In genomic region chr10:4282496-4282895, GRCh38 we compare ENCODE assay signal across 18 cellular contexts.
DNase-seq lines count a peak whose midpoint lies in the region; ATAC-seq and TF ChIP-seq lines count a peak whose summit lies in the region.
"Had no signal": no experiment of that assay in that cellular context is flagged by ENCODE, and none has a peak within 500 bp of the region (broad histone marks: within the 10 kb centered on the region; RNA-seq: fewer than 3 reads in every experiment).

No MANE protein-coding gene starts in this region.

- no peaks in the 10 kb centered on the region for H3K36me3 ChIP-seq in heart left ventricle
- H3K36me3 ChIP-seq in gastroesophageal sphincter = no peaks in the 10 kb centered on the region
- H3K36me3 ChIP-seq in stomach smooth muscle (ENCODE audit: control insufficient read depth in 2 of 2, insufficient read depth in 2 of 2, low read length in 2 of 2) = no peaks in the 10 kb centered on the region
- H3K36me3 ChIP-seq in uterus = no peaks in the 10 kb centered on the region
- H3K36me3 ChIP-seq in hepatocyte (replicated peaks; ENCODE audit: insufficient read depth, low read depth) = no peaks in the 10 kb centered on the region
- H3K36me3 ChIP-seq: BLaER1 treated with 17β-estradiol and CSF1 and Interleukin-3, amounts not matched to agents 10 nM and 100 nM had no signal

- peaks cover 0 to 50% (median 21%) of the 10 kb centered on the region in 12 donors for H3K4me1 ChIP-seq in heart left ventricle
- H3K4me1 ChIP-seq in gastroesophageal sphincter = peaks cover 26 to 82% (median 54%) of the 10 kb centered on the region in 3 donors
- peaks cover 51% of the 10 kb centered on the region for H3K4me1 ChIP-seq in stomach smooth muscle (ENCODE audit: control insufficient read depth, insufficient read depth, low read length)
- peaks cover 0 to 4% of the 10 kb centered on the region in 2 donors for H3K4me1 ChIP-seq in uterus
- peaks cover 23% of the 10 kb centered on the region for H3K4me1 ChIP-seq in hepatocyte (ENCODE audit: insufficient read depth)

- H3K9me3 ChIP-seq in heart left ventricle = no peaks in the 10 kb centered on the region
- H3K9me3 ChIP-seq in gastroesophageal sphincter = no peaks in the 10 kb centered on the region
- H3K9me3 ChIP-seq in stomach smooth muscle (ENCODE audit: control insufficient read depth in 2 of 2, low read length in 2 of 2) = no peaks in the 10 kb centered on the region
- H3K9me3 ChIP-seq in uterus = no peaks in the 10 kb centered on the region
- no peaks in the 10 kb centered on the region for H3K9me3 ChIP-seq in hepatocyte (ENCODE audit: low read depth)
- H3K9me3 ChIP-seq: BLaER1 treated with 17β-estradiol and CSF1 and Interleukin-3, amounts not matched to agents 10 nM and 100 nM had no signal

- H3K4me2 ChIP-seq in hepatocyte = no peak overlapping the region
- H3K4me2 ChIP-seq: BLaER1 treated with 17β-estradiol and CSF1 and Interleukin-3, amounts not matched to agents 10 nM and 100 nM; KMS-11 had no signal

- intact Hi-C loops in heart left ventricle (cut with DNase I) = loop anchor here in 1 of 10 donors (5.0 to 10.0 kb wide), 2 partner anchors 40 to 498 kb away; partner anchors contain the start of gene KLF6
- intact Hi-C loops in left cardiac atrium (cut with DNase I) = no loop called here
- intact Hi-C loops in uterus (cut with DNase I; ENCODE audit: low total_unique reads) = no loop called here

- TF ChIP-seq CTCF in heart left ventricle (IDR thresholded peaks at IDR 0.05) (no peak), gastroesophageal sphincter (IDR thresholded peaks at IDR 0.05) (no peak), uterus (IDR thresholded peaks at IDR 0.05) (no peak), hepatocyte (IDR thresholded peaks at IDR 0.05; ENCODE audit: poor library complexity) (no peak)

- DNase-seq in heart left ventricle = no peak
- DNase-seq in left cardiac atrium = no peak
- no peak for DNase-seq in uterus
- DNase-seq in hepatocyte (ENCODE audit: low spot score) = no peak
- no peak for DNase-seq in activated CD4-positive, alpha-beta T cell treated with anti-CD3 and anti-CD28 coated beads, Interleukin-2, amount 50 U/mL, for 48 hours
- DNase-seq: 8988T, COR-L47, DMS53, MM.1S, NCI-H1930, NCI-H2171, NCI-H446 treated with DMSO at 0.1 percent for 48 hours, NCI-H748 treated with DMSO at 0.1 percent for 48 hours had no signal

- peak overlapping the region in 7 of 12 donors; percentile 64 to 77 (median 71) for H3K27ac ChIP-seq in heart left ventricle
- peak overlapping the region; percentile 87 to 99 (median 90) for H3K27ac ChIP-seq in gastroesophageal sphincter
- H3K27ac ChIP-seq in stomach smooth muscle (ENCODE audit: low read length) = peak overlapping the region; percentile 20
- H3K27ac ChIP-seq in uterus = peak overlapping the region; percentile 59 to 86
- no peak overlapping the region for H3K27ac ChIP-seq in hepatocyte
- H3K27ac ChIP-seq: BLaER1 treated with 17β-estradiol and CSF1 and Interleukin-3, amounts not matched to agents 10 nM and 100 nM; KMS-11 had no signal

- H3K4me3 ChIP-seq in heart left ventricle (no peak overlapping the region), gastroesophageal sphincter (no peak overlapping the region), stomach smooth muscle (ENCODE audit: low read length in 2 of 2) (no peak overlapping the region), uterus (no peak overlapping the region), hepatocyte (no peak overlapping the region)
- H3K4me3 ChIP-seq: BLaER1 treated with 17β-estradiol and CSF1 and Interleukin-3, amounts not matched to agents 10 nM and 100 nM had no signal

- H2AFZ ChIP-seq in hepatocyte = no peak overlapping the region

- no peak for TF ChIP-seq EP300 in gastroesophageal sphincter (IDR thresholded peaks at IDR 0.05)

- no peak for ATAC-seq in heart left ventricle
- no peak for ATAC-seq in left cardiac atrium
- no peak for ATAC-seq in gastroesophageal sphincter
- ATAC-seq in HG02610 (IDR thresholded peaks at IDR 0.05; ENCODE audit: unreplicated experiment) = no peak

- TF ChIP-seq POLR2A in heart left ventricle (IDR thresholded peaks at IDR 0.05) (no peak), gastroesophageal sphincter (IDR thresholded peaks at IDR 0.05) (no peak), uterus (IDR thresholded peaks at IDR 0.05) (no peak)

- H3K9ac ChIP-seq in stomach smooth muscle (ENCODE audit: low read length in 2 of 2) = no peak overlapping the region
- H3K9ac ChIP-seq: BLaER1 treated with 17β-estradiol and CSF1 and Interleukin-3, amounts not matched to agents 10 nM and 100 nM; KMS-11 had no signal

- WGBS in heart left ventricle, 4 donors = 92 to 93% (median 92%) methylated on average over 4 of the region's 4 CpGs
- WGBS in gastroesophageal sphincter (ENCODE audit: low coverage in 1 of 2), 2 donors = 93 to 100% methylated on average over 2 to 3 of the region's 4 CpGs
- WGBS in hepatocyte (ENCODE audit: low lambda C conversion rate, missing lambda C conversion rate) = 93% methylated on average over 4 of the region's 4 CpGs

- H4K20me1 ChIP-seq in hepatocyte (ENCODE audit: insufficient read depth, poor library complexity, severe bottlenecking) = no peaks in the 10 kb centered on the region
- H4K20me1 ChIP-seq: BLaER1 treated with 17β-estradiol and CSF1 and Interleukin-3, amounts not matched to agents 10 nM and 100 nM had no signal

- H3K79me2 ChIP-seq in hepatocyte = no peaks in the 10 kb centered on the region

- H3K27me3 ChIP-seq in heart left ventricle = no peaks in the 10 kb centered on the region
- H3K27me3 ChIP-seq in gastroesophageal sphincter = no peaks in the 10 kb centered on the region
- H3K27me3 ChIP-seq in stomach smooth muscle (ENCODE audit: control insufficient read depth in 1 of 2, insufficient read depth in 2 of 2, low read length in 2 of 2) = no peaks in the 10 kb centered on the region
- no peaks in the 10 kb centered on the region for H3K27me3 ChIP-seq in uterus
- H3K27me3 ChIP-seq in hepatocyte = no peaks in the 10 kb centered on the region
- H3K27me3 ChIP-seq: BLaER1 treated with 17β-estradiol and CSF1 and Interleukin-3, amounts not matched to agents 10 nM and 100 nM had no signal

- H3K9me2 ChIP-seq in hepatocyte (replicated peaks; ENCODE audit: insufficient read depth) = no peaks in the 10 kb centered on the region
